Comparison of ENCODE assay signal across 8 cellular contexts in the genomic region with DNA sequence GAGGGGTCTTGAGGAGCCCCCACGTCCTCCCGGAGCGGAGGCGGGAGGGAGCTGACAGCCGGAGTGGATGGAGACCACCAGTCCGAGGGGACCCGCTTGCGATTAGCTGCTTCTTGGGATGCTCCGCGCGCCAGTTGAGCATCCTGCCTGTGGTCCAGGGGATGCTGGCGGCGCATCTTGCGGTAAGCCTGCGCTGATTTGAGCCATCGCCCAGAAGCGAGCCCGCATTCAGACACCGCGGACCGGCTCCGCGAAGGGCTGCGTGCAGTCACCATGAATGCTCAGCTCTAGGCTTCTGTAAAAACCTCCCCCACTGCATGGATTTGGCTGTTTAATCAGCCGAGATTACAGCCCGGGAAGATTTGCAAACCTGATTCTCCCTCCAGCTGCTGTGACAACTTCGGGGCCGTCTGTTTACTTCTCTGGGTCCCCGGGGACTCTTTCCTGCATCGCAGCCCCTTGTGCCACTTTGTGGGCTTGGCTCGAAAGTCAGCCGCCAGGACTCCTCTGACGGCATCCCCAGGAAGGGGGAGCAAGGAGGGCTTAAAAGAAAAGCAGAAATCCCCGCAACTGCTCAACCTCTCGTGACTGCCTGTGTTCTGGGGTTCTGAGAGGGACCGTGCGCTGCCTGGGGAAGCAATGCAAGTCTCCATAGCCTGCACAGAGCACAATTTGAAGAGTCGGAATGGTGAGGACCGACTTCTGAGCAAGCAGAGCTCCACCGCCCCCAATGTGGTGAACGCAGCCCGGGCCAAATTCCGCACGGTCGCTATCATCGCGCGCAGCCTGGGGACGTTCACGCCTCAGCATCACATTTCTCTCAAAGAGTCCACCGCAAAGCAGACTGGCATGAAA.
DNase-seq lines count a peak whose midpoint lies in the region; ATAC-seq and TF ChIP-seq lines count a peak whose summit lies in the region.

No MANE protein-coding gene starts in this region.

- DNase-seq in NCI-H1417 (lab: John Stamatoyannopoulos, UW) (peak in 2 of 3 experiments; percentile 80 to 86), NCI-H1417 treated with DMSO at 0.1 percent for 48 hours (lab: John Stamatoyannopoulos, UW) (no peak), RPMI7951 (ENCODE audit: low read depth) (peak; percentile 20), epithelial cell of proximal tubule (ENCODE audit: low read depth) (no peak), neural crest cell (ENCODE audit: low read depth, low spot score) (peak; percentile 18), DMS153 treated with DMSO at 0.1 percent for 48 hours (lab: John Stamatoyannopoulos, UW; ENCODE audit: unreplicated experiment) (no peak), mesenteric fat pad (ENCODE audit: low spot score) (no peak)

- H3K36me3 Mint-ChIP-seq in neural crest cell (ENCODE audit: low read depth): no peaks in the 10 kb centered on the region

- peaks cover 9% of the 10 kb centered on the region for H3K4me1 Mint-ChIP-seq in neural crest cell

- H3K9me3 Mint-ChIP-seq in neural crest cell: no peaks in the 10 kb centered on the region

- no peak for ATAC-seq in HG02840 (IDR thresholded peaks at IDR 0.05; ENCODE audit: low FRiP score, unreplicated experiment)

- H3K27ac Mint-ChIP-seq in neural crest cell (ENCODE audit: unreplicated experiment): no peak overlapping the region

- H3K4me3 ChIP-seq in epithelial cell of proximal tubule (ENCODE audit: low read depth, low read length): peak overlapping the region; percentile 33

- TF ChIP-seq CTCF in epithelial cell of proximal tubule (conservative IDR thresholded peaks at IDR 0.05; ENCODE audit: low read depth, low read length) (no peak), neural crest cell (conservative IDR thresholded peaks at IDR 0.05) (no peak)

- H3K27me3 Mint-ChIP-seq in neural crest cell (ENCODE audit: low read depth): peaks cover 79% of the 10 kb centered on the region

- peak overlapping the region; percentile 79 for H3K4me3 Mint-ChIP-seq in neural crest cell

Comparison
In these comparisons a context has a peak if more than half of its experiments do, and no peak if none do; other contexts are left out.
1. DNase-seq: peak in NCI-H1417 (2 of 3), RPMI7951 (single experiment) and neural crest cell (single experiment); none in NCI-H1417 treated with DMSO at 0.1 percent for 48 hours (single experiment), epithelial cell of proximal tubule (single experiment), DMS153 treated with DMSO at 0.1 percent for 48 hours (single experiment) and mesenteric fat pad (single experiment).